In the genomic region with DNA sequence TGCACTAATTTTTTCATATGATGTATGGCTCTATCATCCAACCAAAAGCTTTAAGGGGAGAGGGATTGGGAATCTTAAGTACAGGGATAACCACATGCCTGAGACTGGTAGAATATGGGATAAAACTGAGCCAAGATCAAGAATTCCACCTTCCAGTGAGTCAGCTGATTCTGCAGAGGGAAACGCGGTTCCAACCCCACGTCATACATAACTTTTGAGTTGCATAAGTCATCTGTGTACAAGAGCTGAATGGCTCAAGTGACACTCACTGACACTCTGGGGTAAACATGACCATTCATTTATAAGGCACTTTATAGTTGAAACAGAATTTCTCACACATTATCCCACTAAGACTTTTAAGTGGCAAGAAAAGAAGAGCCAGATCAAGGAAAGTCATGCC, we compare ENCODE assay signal across 15 cellular contexts. TPM values are rescaled to one million over a fixed set of nuclear protein-coding genes. Genes with fewer than 3 reads are reported as not detected.
DNase-seq lines count a peak whose midpoint lies in the region; ATAC-seq and TF ChIP-seq lines count a peak whose summit lies in the region.
"Had no signal": no experiment of that assay in that cellular context is flagged by ENCODE, and none has a peak within 500 bp of the region (broad histone marks: within the 10 kb centered on the region; RNA-seq: fewer than 3 reads in every experiment).

No MANE protein-coding gene starts in this region.

- peaks cover 4% of the 10 kb centered on the region for H3K4me1 ChIP-seq in adipocyte (ENCODE audit: control insufficient read depth, insufficient read depth, low read length)
- H3K4me1 ChIP-seq in SJCRH30: no peaks in the 10 kb centered on the region
- H3K4me1 ChIP-seq: prostate gland had no signal

- H3K9me3 Mint-ChIP-seq in stimulated activated effector memory CD8-positive, alpha-beta T cell treated with anti-CD3 and anti-CD28 coated beads, Interleukin-12 subunit alpha, Interleukin-12 subunit beta, amount 100 ng/mL, for 72 hours: no peaks in the 10 kb centered on the region
- H3K9me3 Mint-ChIP-seq: activated CD4-positive, alpha-beta T cell treated with anti-CD3 and anti-CD28 coated beads, Interleukin-2, amount 10 ng/mL, durations not matched to agents 24 days and 14 days; CD4-positive, CD25-positive, alpha-beta regulatory T cell had no signal

- H3K4me1 Mint-ChIP-seq in stimulated activated effector memory CD8-positive, alpha-beta T cell treated with anti-CD3 and anti-CD28 coated beads, Interleukin-12 subunit alpha, Interleukin-12 subunit beta, amount 100 ng/mL, for 72 hours: peaks cover 4% of the 10 kb centered on the region
- H3K4me1 Mint-ChIP-seq: activated CD4-positive, alpha-beta T cell treated with anti-CD3 and anti-CD28 coated beads, Interleukin-2, amount 10 ng/mL, durations not matched to agents 24 days and 14 days had no signal

- H3K27ac Mint-ChIP-seq in stimulated activated effector memory CD8-positive, alpha-beta T cell treated with anti-CD3 and anti-CD28 coated beads, Interleukin-12 subunit alpha, Interleukin-12 subunit beta, amount 100 ng/mL, for 72 hours: peak overlapping the region; percentile 27
- H3K27ac Mint-ChIP-seq: activated CD4-positive, alpha-beta T cell treated with anti-CD3 and anti-CD28 coated beads, Interleukin-2, amount 10 ng/mL, durations not matched to agents 24 days and 14 days had no signal

- no peak overlapping the region for H3K4me3 Mint-ChIP-seq in stimulated activated effector memory CD8-positive, alpha-beta T cell treated with anti-CD3 and anti-CD28 coated beads, Interleukin-12 subunit alpha, Interleukin-12 subunit beta, amount 100 ng/mL, for 72 hours
- H3K4me3 Mint-ChIP-seq: activated CD4-positive, alpha-beta T cell treated with anti-CD3 and anti-CD28 coated beads, Interleukin-2, amount 10 ng/mL, durations not matched to agents 24 days and 14 days; CD4-positive, CD25-positive, alpha-beta regulatory T cell had no signal

- no peak overlapping the region for H3K27ac ChIP-seq in SJCRH30
- H3K27ac ChIP-seq: prostate gland had no signal

- no peak for ATAC-seq in stimulated activated effector memory CD8-positive, alpha-beta T cell treated with anti-CD3 and anti-CD28 coated beads, Interleukin-12 subunit alpha, Interleukin-12 subunit beta, amount 100 ng/mL, for 72 hours
- no peak for ATAC-seq in GM18520 (IDR thresholded peaks at IDR 0.05; ENCODE audit: unreplicated experiment)

- H3K27me3 ChIP-seq in adipocyte (replicated peaks; ENCODE audit: control insufficient read depth, insufficient read depth, low read length) (no peaks in the 10 kb centered on the region), SJCRH30 (no peaks in the 10 kb centered on the region)

- H3K36me3 ChIP-seq in adipocyte (ENCODE audit: control insufficient read depth, insufficient read depth, low read length, severe bottlenecking): peaks cover 97% of the 10 kb centered on the region
- H3K36me3 ChIP-seq in SJCRH30: peaks cover 74% of the 10 kb centered on the region

- no peak overlapping the region for H3K9ac ChIP-seq in adipocyte (ENCODE audit: low read length)

- peaks cover 100% of the 10 kb centered on the region for H3K36me3 Mint-ChIP-seq in stimulated activated effector memory CD8-positive, alpha-beta T cell treated with anti-CD3 and anti-CD28 coated beads, Interleukin-12 subunit alpha, Interleukin-12 subunit beta, amount 100 ng/mL, for 72 hours

- H3K4me3 ChIP-seq in adipocyte (ENCODE audit: low read length) (no peak overlapping the region), fibroblast of the aortic adventitia (ENCODE audit: low read depth, low read length) (no peak overlapping the region), SJCRH30 (no peak overlapping the region)
- H3K4me3 ChIP-seq: prostate gland had no signal

- DNase-seq in GM03348 (ENCODE audit: low spot score) (peak; percentile 41), adipocyte (ENCODE audit: low read depth) (peak; percentile 73), fibroblast of the aortic adventitia (ENCODE audit: low read depth) (peak; percentile 69), SJCRH30 (no peak), NCI-H1105 (lab: John Stamatoyannopoulos, UW) (no peak), 8988T (no peak)
- no peak for DNase-seq in stimulated activated effector memory CD8-positive, alpha-beta T cell treated with anti-CD3 and anti-CD28 coated beads, Interleukin-12 subunit alpha, Interleukin-12 subunit beta, amount 100 ng/mL, for 72 hours (ENCODE audit: low spot score in 2 of 2)
- DNase-seq: activated CD4-positive, alpha-beta T cell treated with anti-CD3 and anti-CD28 coated beads, Interleukin-2, amount 10 ng/mL, durations not matched to agents 24 days and 14 days; activated T-cell treated with anti-CD3 and anti-CD28 coated beads, Interleukin-2, amount 50 U/mL, for 48 hours; CD4-positive, CD25-positive, alpha-beta regulatory T cell; islet precursor cell; stimulated activated CD4-positive, alpha-beta T cell treated with anti-CD3 and anti-CD28 coated beads, Interleukin-15, amount 100 ng/mL, for 24 hours; T-helper 9 cell had no signal

- no peak for TF ChIP-seq CTCF in fibroblast of the aortic adventitia (IDR thresholded peaks at IDR 0.05; ENCODE audit: insufficient read depth, low read length)

- no peaks in the 10 kb centered on the region for H3K9me3 ChIP-seq in adipocyte (ENCODE audit: control insufficient read depth, low read length)
- no peaks in the 10 kb centered on the region for H3K9me3 ChIP-seq in SJCRH30 (replicated peaks)
- H3K9me3 ChIP-seq: prostate gland had no signal

RNA-seq across cellular contexts. Expression of gene TRIM27, which starts 16.4 kb away (rescaled TPM):
- total RNA-seq in fibroblast of the aortic adventitia (ENCODE audit: low replicate concordance): 32.7 and 49.7 TPM in 2 replicates
- total RNA-seq in SJCRH30 (2014; rRNA removed; shearing (Covaris generic)): 48.2 and 52.8 TPM in 2 replicates

Comparison
In these comparisons a context has a peak if more than half of its experiments do, and no peak if none do; other contexts are left out.
1. DNase-seq: peak in GM03348 (single experiment), adipocyte (single experiment) and fibroblast of the aortic adventitia (single experiment); none in stimulated activated effector memory CD8-positive, alpha-beta T cell treated with anti-CD3 and anti-CD28 coated beads, Interleukin-12 subunit alpha, Interleukin-12 subunit beta, amount 100 ng/mL, for 72 hours (0 of 2), SJCRH30 (0 of 2), NCI-H1105 (single experiment) and 8988T (single experiment).